In genomic region chr2:53755022-53755630, GRCh38 we compare ENCODE assay signal across 19 cellular contexts. TPM values are rescaled to one million over a fixed set of nuclear protein-coding genes. Genes with fewer than 3 reads are reported as not detected.
DNase-seq lines count a peak whose midpoint lies in the region; ATAC-seq and TF ChIP-seq lines count a peak whose summit lies in the region.
"Had no signal": no experiment of that assay in that cellular context is flagged by ENCODE, and none has a peak within 500 bp of the region (broad histone marks: within the 10 kb centered on the region; RNA-seq: fewer than 3 reads in every experiment).

No MANE protein-coding gene starts in this region.

- no peak for ATAC-seq in left ventricle myocardium superior
- ATAC-seq in HG03045 (IDR thresholded peaks at IDR 0.05; ENCODE audit: unreplicated experiment) = no peak
- ATAC-seq: heart left ventricle had no signal

- no peak overlapping the region for H3K4me3 ChIP-seq in tibial nerve
- H3K4me3 ChIP-seq: heart left ventricle, pancreas had no signal

- TF ChIP-seq CTCF in MCF 10A (IDR thresholded peaks at IDR 0.05; ENCODE audit: unreplicated experiment) (no peak), tibial nerve (IDR thresholded peaks at IDR 0.05) (no peak), mesothelial cell of epicardium (IDR thresholded peaks at IDR 0.05; ENCODE audit: unreplicated experiment) (no peak)

- H3K27ac Mint-ChIP-seq in MCF 10A (ENCODE audit: low read depth, unreplicated experiment) (peak overlapping the region; percentile 89), mesothelial cell of epicardium (no peak overlapping the region)
- H3K27ac Mint-ChIP-seq: activated naive CD4-positive, alpha-beta T cell treated with anti-CD3 and anti-CD28 coated beads, Interleukin-2, amount 50 U/mL, for 24 hours; CD4-positive, alpha-beta memory T cell; stimulated activated naive CD8-positive, alpha-beta T cell treated with anti-CD3 and anti-CD28 coated beads, Interleukin-15, Interleukin-2, amounts not matched to agents 100 ng/mL and 50 ng/mL, for 24 hours; T-helper 1 cell treated with Interleukin-12 subunit alpha and Interleukin-12 subunit beta and Interleukin-4 antibody, amounts not matched to agents 30 μg/mL and 1 μg/mL, for 36 hours had no signal

- H3K9me3 Mint-ChIP-seq in MCF 10A (ENCODE audit: unreplicated experiment) (no peaks in the 10 kb centered on the region), mesothelial cell of epicardium (peaks cover 9% of the 10 kb centered on the region)
- H3K9me3 Mint-ChIP-seq: activated naive CD4-positive, alpha-beta T cell treated with anti-CD3 and anti-CD28 coated beads, Interleukin-2, amount 50 U/mL, for 24 hours; CD4-positive, alpha-beta memory T cell; stimulated activated naive CD8-positive, alpha-beta T cell treated with anti-CD3 and anti-CD28 coated beads, Interleukin-15, Interleukin-2, amounts not matched to agents 100 ng/mL and 50 ng/mL, for 24 hours; T-helper 1 cell treated with Interleukin-12 subunit alpha and Interleukin-12 subunit beta and Interleukin-4 antibody, amounts not matched to agents 30 μg/mL and 1 μg/mL, for 36 hours had no signal

- H3K27me3 Mint-ChIP-seq in MCF 10A (ENCODE audit: insufficient read depth, unreplicated experiment) (no peaks in the 10 kb centered on the region), mesothelial cell of epicardium (ENCODE audit: low read depth) (no peaks in the 10 kb centered on the region)
- H3K27me3 Mint-ChIP-seq: activated naive CD4-positive, alpha-beta T cell treated with anti-CD3 and anti-CD28 coated beads, Interleukin-2, amount 50 U/mL, for 24 hours; CD4-positive, alpha-beta memory T cell; stimulated activated naive CD8-positive, alpha-beta T cell treated with anti-CD3 and anti-CD28 coated beads, Interleukin-15, Interleukin-2, amounts not matched to agents 100 ng/mL and 50 ng/mL, for 24 hours had no signal

- intact Hi-C loops in MCF 10A (cut with micrococcal nuclease) = no loop called here
- intact Hi-C loops in left ventricle myocardium superior (cut with micrococcal nuclease) = no loop called here

- POLR2A ChIA-PET in MCF 10A (lab: Yijun Ruan, JAX) = interaction anchor here (0.6 to 3.3 kb wide), 5 partner anchors 11 to 58 kb away, joined by 3 to 27 read pairs (median 4); partner anchors contain the start of gene CHAC2

- H3K4me3 Mint-ChIP-seq in MCF 10A (ENCODE audit: unreplicated experiment) = no peak overlapping the region
- no peak overlapping the region for H3K4me3 Mint-ChIP-seq in mesothelial cell of epicardium
- H3K4me3 Mint-ChIP-seq: activated naive CD4-positive, alpha-beta T cell treated with anti-CD3 and anti-CD28 coated beads, Interleukin-2, amount 50 U/mL, for 24 hours; CD4-positive, alpha-beta memory T cell; stimulated activated naive CD8-positive, alpha-beta T cell treated with anti-CD3 and anti-CD28 coated beads, Interleukin-15, Interleukin-2, amounts not matched to agents 100 ng/mL and 50 ng/mL, for 24 hours; T-helper 1 cell treated with Interleukin-12 subunit alpha and Interleukin-12 subunit beta and Interleukin-4 antibody, amounts not matched to agents 30 μg/mL and 1 μg/mL, for 36 hours had no signal

- H3K36me3 ChIP-seq in tibial nerve = peaks cover 0 to 33% (median 0%) of the 10 kb centered on the region in 3 donors
- H3K36me3 ChIP-seq: pancreas had no signal

- H3K9me3 ChIP-seq in tibial nerve = no peaks in the 10 kb centered on the region
- H3K9me3 ChIP-seq: pancreas had no signal

- no peak for TF ChIP-seq POLR2A in tibial nerve (IDR thresholded peaks at IDR 0.05)

- TF ChIP-seq EP300 in tibial nerve (IDR thresholded peaks at IDR 0.05) = no peak

- CTCF ChIA-PET in MCF 10A (lab: Yijun Ruan, JAX) = interaction anchor here (1.1 to 2.5 kb wide), 2 partner anchors 12 to 14 kb away, joined by 3 to 9 read pairs; partner anchors contain the start of gene CHAC2

- H3K4me1 Mint-ChIP-seq in MCF 10A (ENCODE audit: insufficient read depth, unreplicated experiment) (peaks cover 25% of the 10 kb centered on the region), mesothelial cell of epicardium (peaks cover 15% of the 10 kb centered on the region)
- H3K4me1 Mint-ChIP-seq: CD4-positive, alpha-beta memory T cell had no signal

- no peaks in the 10 kb centered on the region for H3K27me3 ChIP-seq in tibial nerve
- H3K27me3 ChIP-seq: heart left ventricle, pancreas had no signal

- H3K36me3 Mint-ChIP-seq in MCF 10A (ENCODE audit: insufficient read depth, unreplicated experiment) (peaks cover 13% of the 10 kb centered on the region), mesothelial cell of epicardium (peaks cover 30% of the 10 kb centered on the region)

- no peak overlapping the region for H3K27ac ChIP-seq in tibial nerve
- H3K27ac ChIP-seq: heart left ventricle, pancreas had no signal

- peaks cover 0 to 8% (median 0%) of the 10 kb centered on the region in 4 donors for H3K4me1 ChIP-seq in tibial nerve
- H3K4me1 ChIP-seq: pancreas had no signal

- WGBS in tibial nerve, 2 donors = 82 to 83% methylated on average over 3 of the region's 3 CpGs

- no TSS peak for BruUV-seq in MCF 10A (replicated peaks; lab: Mats Ljungman, UMichigan)

- DNase-seq in HCEC 1CT = peak; percentile 33
- DNase-seq in MCF 10A (ENCODE audit: unreplicated experiment) = peak; percentile 82
- peak; percentile 61 for DNase-seq in left ventricle myocardium superior
- DNase-seq in tibial nerve (ENCODE audit: low spot score in 2 of 2) = peak; percentile 15 to 46
- no peak for DNase-seq in mesothelial cell of epicardium (ENCODE audit: low spot score in 2 of 2, unreplicated experiment in 2 of 2)
- DNase-seq in NCI-H1417 treated with DMSO at 0.1 percent for 48 hours (lab: John Stamatoyannopoulos, UW) = no peak
- DNase-seq: activated CD4-positive, alpha-beta T cell treated with anti-CD3 and anti-CD28 coated beads for 1 hour; CD4-positive, alpha-beta memory T cell; central memory CD4-positive, alpha-beta T cell; MM.1S; NCI-H2081 treated with DMSO at 0.1 percent for 48 hours; SHP77; stimulated activated CD4-positive, alpha-beta T cell treated with anti-CD3 and anti-CD28 coated beads, Interleukin-12 subunit alpha, Interleukin-12 subunit beta, amount 100 ng/mL, for 4 hours had no signal

RNA-seq across cellular contexts. Expression of gene CHAC2, which starts 12.5 kb away (rescaled TPM):
- total RNA-seq in MCF 10A (2022) (7.4 and 10.5 TPM in 2 replicates), left ventricle myocardium superior (6.0 TPM), tibial nerve (1 to 10 TPM; 1.1 to 4.8 (median 1.8) TPM), mesothelial cell of epicardium (0.71 to 1.2 TPM (median 1.1 TPM) in 3 replicates)

RNA-seq across cellular contexts. Expression of gene ASB3, which starts 31.6 kb away (rescaled TPM):
- 19.7 and 20.3 TPM in 2 replicates for total RNA-seq in MCF 10A (2022)
- total RNA-seq in left ventricle myocardium superior = 11.7 TPM
- total RNA-seq in tibial nerve = 10 to 100 TPM; 16.8 to 24.7 (median 17.3) TPM
- total RNA-seq in mesothelial cell of epicardium = 34.9 to 38.6 TPM (median 36.6 TPM) in 3 replicates

RNA-seq across cellular contexts. Expression of gene ERLEC1, which starts 31.7 kb away (rescaled TPM):
- 51.4 and 68.1 TPM in 2 replicates for total RNA-seq in MCF 10A (2022)
- 35.5 TPM for total RNA-seq in left ventricle myocardium superior
- 100 to 1,000 TPM in 2 of 4 donors, 10 to 100 TPM in 2; 90.8 to 102 (median 97.2) TPM for total RNA-seq in tibial nerve
- 34.2 to 36.8 TPM (median 34.9 TPM) in 3 replicates for total RNA-seq in mesothelial cell of epicardium

Comparison
In these comparisons a context has a peak if more than half of its experiments do, and no peak if none do; other contexts are left out.
1. DNase-seq: peak in HCEC 1CT (single experiment), MCF 10A (single experiment), left ventricle myocardium superior (single experiment) and tibial nerve (2 of 2); none in mesothelial cell of epicardium (0 of 2) and NCI-H1417 treated with DMSO at 0.1 percent for 48 hours (single experiment).